Comparison of ENCODE assay signal across 28 cellular contexts in the genomic region with DNA sequence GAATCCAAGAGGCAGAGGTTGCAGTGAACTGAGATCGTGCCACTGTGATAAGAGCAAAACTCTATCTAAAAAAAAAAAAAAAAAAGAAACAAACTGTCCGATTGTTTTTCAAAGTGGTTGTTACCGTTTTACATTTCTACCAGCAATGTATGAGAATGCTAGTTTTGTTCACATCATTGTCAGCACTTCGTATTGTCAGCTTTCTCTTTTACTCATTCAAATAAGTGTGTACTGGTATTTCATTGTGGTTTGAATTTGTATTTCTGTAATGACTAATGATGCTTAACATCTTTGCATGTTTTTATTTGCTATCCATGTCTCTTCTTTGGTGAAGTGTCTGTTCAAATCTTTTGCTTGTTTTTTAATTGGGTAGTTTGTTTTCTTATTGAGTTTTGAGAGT.
"Had no signal": no experiment of that assay in that cellular context is flagged by ENCODE, and none has a peak within 500 bp of the region (broad histone marks: within the 10 kb centered on the region; RNA-seq: fewer than 3 reads in every experiment).

No MANE protein-coding gene starts in this region.

- H3K27ac Mint-ChIP-seq: activated CD4-positive, alpha-beta T cell treated with anti-CD3 and anti-CD28 coated beads, Interleukin-2, amount 10 ng/mL, durations not matched to agents 7 days and 5 days; activated CD8-positive, alpha-beta T cell treated with anti-CD3 and anti-CD28 coated beads for 36 hours; activated naive CD4-positive, alpha-beta T cell treated with anti-CD3 and anti-CD28 coated beads for 36 hours; activated naive CD4-positive, alpha-beta T cell treated with anti-CD3 and anti-CD28 coated beads, Interleukin-2, amount 50 U/mL, for 24 hours; activated naive CD8-positive, alpha-beta T cell treated with anti-CD3 and anti-CD28 coated beads for 36 hours; activated naive CD8-positive, alpha-beta T cell treated with anti-CD3 and anti-CD28 coated beads, Interleukin-2, amount 50 U/mL, for 24 hours; activated T-helper 2 cell treated with anti-CD3 and anti-CD28 coated beads, Interferon-gamma antibody, Interleukin-2, Interleukin-4, amounts not matched to agents 10 μg/mL and 5 μg/mL and 100 μg/mL, durations not matched to agents 14 hours and 24 hours and 36 hours; endodermal cell had no signal

- H3K4me1 ChIP-seq: adrenal gland, body of pancreas, colonic mucosa had no signal

- H3K27ac ChIP-seq: adrenal gland, body of pancreas, cardiac muscle cell, colonic mucosa had no signal

- FAIRE-seq: frontal cortex had no signal

- H3K36me3 ChIP-seq: adrenal gland, cardiac muscle cell, colonic mucosa had no signal

- H3K4me1 Mint-ChIP-seq: activated naive CD4-positive, alpha-beta T cell treated with anti-CD3 and anti-CD28 coated beads, Interleukin-2, amount 50 U/mL, for 24 hours; activated naive CD8-positive, alpha-beta T cell treated with anti-CD3 and anti-CD28 coated beads for 36 hours; activated naive CD8-positive, alpha-beta T cell treated with anti-CD3 and anti-CD28 coated beads, Interleukin-2, amount 50 U/mL, for 24 hours; endodermal cell had no signal

- ATAC-seq: activated CD8-positive, alpha-beta T cell treated with anti-CD3 and anti-CD28 coated beads for 36 hours; activated naive CD8-positive, alpha-beta T cell treated with anti-CD3 and anti-CD28 coated beads, Interleukin-2, amount 50 U/mL, for 24 hours; body of pancreas; esophagus mucosa had no signal

- H3K9me3 ChIP-seq: adrenal gland, body of pancreas, colonic mucosa had no signal

- H3K9me3 Mint-ChIP-seq: activated CD4-positive, alpha-beta T cell treated with anti-CD3 and anti-CD28 coated beads, Interleukin-2, amount 10 ng/mL, durations not matched to agents 7 days and 5 days; activated CD8-positive, alpha-beta T cell treated with anti-CD3 and anti-CD28 coated beads for 36 hours; activated naive CD4-positive, alpha-beta T cell treated with anti-CD3 and anti-CD28 coated beads for 36 hours; activated naive CD4-positive, alpha-beta T cell treated with anti-CD3 and anti-CD28 coated beads, Interleukin-2, amount 50 U/mL, for 24 hours; activated naive CD8-positive, alpha-beta T cell treated with anti-CD3 and anti-CD28 coated beads for 36 hours; activated naive CD8-positive, alpha-beta T cell treated with anti-CD3 and anti-CD28 coated beads, Interleukin-2, amount 50 U/mL, for 24 hours; activated T-helper 2 cell treated with anti-CD3 and anti-CD28 coated beads, Interferon-gamma antibody, Interleukin-2, Interleukin-4, amounts not matched to agents 10 μg/mL and 5 μg/mL and 100 μg/mL, durations not matched to agents 14 hours and 24 hours and 36 hours had no signal

- H3K27me3 Mint-ChIP-seq: activated CD4-positive, alpha-beta T cell treated with anti-CD3 and anti-CD28 coated beads, Interleukin-2, amount 10 ng/mL, durations not matched to agents 7 days and 5 days; activated CD8-positive, alpha-beta T cell treated with anti-CD3 and anti-CD28 coated beads for 36 hours; activated naive CD4-positive, alpha-beta T cell treated with anti-CD3 and anti-CD28 coated beads, Interleukin-2, amount 50 U/mL, for 24 hours; activated naive CD8-positive, alpha-beta T cell treated with anti-CD3 and anti-CD28 coated beads for 36 hours; activated naive CD8-positive, alpha-beta T cell treated with anti-CD3 and anti-CD28 coated beads, Interleukin-2, amount 50 U/mL, for 24 hours had no signal

- H3K36me3 Mint-ChIP-seq: activated naive CD4-positive, alpha-beta T cell treated with anti-CD3 and anti-CD28 coated beads, Interleukin-2, amount 50 U/mL, for 24 hours; activated naive CD8-positive, alpha-beta T cell treated with anti-CD3 and anti-CD28 coated beads for 36 hours had no signal

- H3K27me3 ChIP-seq: adrenal gland, body of pancreas, cardiac muscle cell, colonic mucosa had no signal

- H3K4me3 ChIP-seq: adrenal gland, body of pancreas, cardiac muscle cell, colonic mucosa had no signal

- H3K4me3 Mint-ChIP-seq: activated CD4-positive, alpha-beta T cell treated with anti-CD3 and anti-CD28 coated beads, Interleukin-2, amount 10 ng/mL, durations not matched to agents 7 days and 5 days; activated CD8-positive, alpha-beta T cell treated with anti-CD3 and anti-CD28 coated beads for 36 hours; activated naive CD4-positive, alpha-beta T cell treated with anti-CD3 and anti-CD28 coated beads for 36 hours; activated naive CD4-positive, alpha-beta T cell treated with anti-CD3 and anti-CD28 coated beads, Interleukin-2, amount 50 U/mL, for 24 hours; activated naive CD8-positive, alpha-beta T cell treated with anti-CD3 and anti-CD28 coated beads for 36 hours; activated naive CD8-positive, alpha-beta T cell treated with anti-CD3 and anti-CD28 coated beads, Interleukin-2, amount 50 U/mL, for 24 hours; endodermal cell had no signal

- DNase-seq: activated CD4-positive, alpha-beta T cell treated with anti-CD3 and anti-CD28 coated beads for 4 hours; activated CD4-positive, alpha-beta T cell treated with anti-CD3 and anti-CD28 coated beads, Interleukin-2, amount 10 ng/mL, durations not matched to agents 7 days and 5 days; activated CD4-positive, alpha-beta T cell treated with anti-CD3 and anti-CD28 coated beads, Interleukin-2, amount 50 U/mL, for 48 hours; activated CD4-positive, CD25-positive, alpha-beta regulatory T cell; activated CD4-positive, CD25-positive, alpha-beta regulatory T cell treated with anti-CD3 and anti-CD28 coated beads, Interleukin-2, amount 50 U/mL, for 72 hours; activated CD8-positive, alpha-beta memory T cell treated with anti-CD3 and anti-CD28 coated beads for 24 hours; activated CD8-positive, alpha-beta T cell treated with anti-CD3 and anti-CD28 coated beads for 36 hours; activated effector memory CD4-positive, alpha-beta T cell treated with anti-CD3 and anti-CD28 coated beads, Interleukin-2, amount 50 U/mL, for 16 hours; activated naive CD4-positive, alpha-beta T cell treated with anti-CD3 and anti-CD28 coated beads for 36 hours; activated naive CD8-positive, alpha-beta T cell treated with anti-CD3 and anti-CD28 coated beads for 36 hours; activated naive CD8-positive, alpha-beta T cell treated with anti-CD3 and anti-CD28 coated beads, Interleukin-2, amount 50 U/mL, for 24 hours; activated T-cell treated with anti-CD3 and anti-CD28 coated beads, Interleukin-2, amount 50 U/mL, for 48 hours; adrenal gland; amygdala; aorta; body of pancreas; central memory CD4-positive, alpha-beta T cell; cerebellar nuclear complex; colonic mucosa; effector memory CD4-positive, alpha-beta T cell; endodermal cell; foreskin fibroblast; head of caudate nucleus had no signal
